20 cellular contexts compared by ENCODE assay signal in genomic region chr5:1028481-1029269, GRCh38. TPM values are rescaled to one million over a fixed set of nuclear protein-coding genes. Genes with fewer than 3 reads are reported as not detected.
DNase-seq lines count a peak whose midpoint lies in the region; ATAC-seq, FAIRE-seq and TF ChIP-seq lines count a peak whose summit lies in the region.
"Had no signal": no experiment of that assay in that cellular context is flagged by ENCODE, and none has a peak within 500 bp of the region (broad histone marks: within the 10 kb centered on the region; RNA-seq: fewer than 3 reads in every experiment).

No MANE protein-coding gene starts in this region.

- H3K27me3 Mint-ChIP-seq in activated T-helper 17 cell treated with anti-CD3 and anti-CD28 coated beads, Interleukin-2, amount 50 U/mL, for 72 hours: no peaks in the 10 kb centered on the region
- H3K27me3 Mint-ChIP-seq: CD4-positive, CD25-positive, alpha-beta regulatory T cell had no signal

- H3K4me2 ChIP-seq in K562 (ENCODE audit: insufficient read depth, low read length) (no peak overlapping the region), PC-3 (ENCODE audit: low read length) (no peak overlapping the region)
- H3K4me2 ChIP-seq: A549, PC-9 had no signal

- H3K9me3 ChIP-seq in heart left ventricle (no peaks in the 10 kb centered on the region), right atrium auricular region (no peaks in the 10 kb centered on the region), K562 (replicated peaks; ENCODE audit: control insufficient read depth, insufficient read depth, low read depth, low read length) (no peaks in the 10 kb centered on the region), lower lobe of right lung (no peaks in the 10 kb centered on the region), upper lobe of left lung (no peaks in the 10 kb centered on the region), PC-3 (ENCODE audit: low read length) (no peaks in the 10 kb centered on the region)
- H3K9me3 ChIP-seq: A549 had no signal

- H3K36me3 Mint-ChIP-seq in activated T-helper 17 cell treated with anti-CD3 and anti-CD28 coated beads, Interleukin-2, amount 50 U/mL, for 72 hours (ENCODE audit: low read depth): no peaks in the 10 kb centered on the region
- H3K36me3 Mint-ChIP-seq: CD4-positive, CD25-positive, alpha-beta regulatory T cell had no signal

- H4K20me1 ChIP-seq in K562 (replicated peaks; ENCODE audit: control insufficient read depth, insufficient read depth, low read length): peaks cover 15% of the 10 kb centered on the region
- H4K20me1 ChIP-seq in PC-3 (ENCODE audit: low read length): no peaks in the 10 kb centered on the region

- H3K4me3 ChIP-seq in heart left ventricle: no peak overlapping the region
- H3K4me3 ChIP-seq in right atrium auricular region: no peak overlapping the region
- H3K4me3 ChIP-seq in K562: no peak overlapping the region
- H3K4me3 ChIP-seq in lower lobe of right lung: no peak overlapping the region
- no peak overlapping the region for H3K4me3 ChIP-seq in upper lobe of left lung
- no peak overlapping the region for H3K4me3 ChIP-seq in PC-3 (ENCODE audit: low read length)
- H3K4me3 ChIP-seq: A549, PC-9 had no signal

- H3K9ac ChIP-seq in K562 (ENCODE audit: insufficient read depth in 1 of 2, low read depth in 2 of 2, low read length in 2 of 2) (no peak overlapping the region), PC-3 (ENCODE audit: low read length) (no peak overlapping the region)

- intact Hi-C loops in heart left ventricle (cut with DNase I): no loop called here
- intact Hi-C loops in K562 (cut with micrococcal nuclease): no loop called here
- intact Hi-C loops in lower lobe of right lung (cut with DNase I): no loop called here
- intact Hi-C loops in PC-3 (cut with micrococcal nuclease): no loop called here

- ATAC-seq in heart left ventricle (no peak), K562 (peak; percentile 35; the same call in 2 of the 3 replicates), lower lobe of right lung (peak; percentile 5 to 23), upper lobe of left lung (ENCODE audit: low FRiP score in 2 of 2) (peak; percentile 6 to 24), HG02885 (IDR thresholded peaks at IDR 0.05; ENCODE audit: poor library complexity, unreplicated experiment) (no peak), PC-3 (no peak)
- ATAC-seq in activated T-helper 17 cell treated with anti-CD3 and anti-CD28 coated beads, Interleukin-2, amount 50 U/mL, for 72 hours (replicated peaks): no peak
- ATAC-seq: A549 had no signal

- H3K4me1 ChIP-seq in heart left ventricle (no peaks in the 10 kb centered on the region), right atrium auricular region (no peaks in the 10 kb centered on the region), K562 (replicated peaks in 1 of 2; ENCODE audit: control insufficient read depth in 2 of 2, insufficient read depth in 2 of 2, low read length in 2 of 2) (peaks cover 0 to 9% of the 10 kb centered on the region in 2 experiments; a peak in 1 of 5 replicates), lower lobe of right lung (no peaks in the 10 kb centered on the region), upper lobe of left lung (no peaks in the 10 kb centered on the region), PC-3 (ENCODE audit: insufficient read depth, low read length) (no peaks in the 10 kb centered on the region)
- H3K4me1 ChIP-seq: A549 had no signal

- no peaks in the 10 kb centered on the region for H3K4me1 Mint-ChIP-seq in activated T-helper 17 cell treated with anti-CD3 and anti-CD28 coated beads, Interleukin-2, amount 50 U/mL, for 72 hours
- H3K4me1 Mint-ChIP-seq: CD4-positive, CD25-positive, alpha-beta regulatory T cell had no signal

- H3K9me2 ChIP-seq in PC-3 (replicated peaks; ENCODE audit: low read length): no peaks in the 10 kb centered on the region

- TF ChIP-seq POLR2A in heart left ventricle (IDR thresholded peaks at IDR 0.05) (no peak), K562 (conservative IDR thresholded peaks at IDR 0.05) (no peak), upper lobe of left lung (IDR thresholded peaks at IDR 0.05) (no peak)

- no peaks in the 10 kb centered on the region for H3F3A ChIP-seq in PC-3 (ENCODE audit: low read length, unreplicated experiment)

- H3K27me3 ChIP-seq in heart left ventricle (peaks cover 0 to 9% (median 0%) of the 10 kb centered on the region in 9 donors), right atrium auricular region (no peaks in the 10 kb centered on the region), K562 (ENCODE audit: control insufficient read depth in 2 of 2, insufficient read depth in 2 of 2, low read length in 2 of 2) (peaks cover 26 to 70% of the 10 kb centered on the region in 2 experiments; a peak in 4 of 5 replicates), lower lobe of right lung (ENCODE audit: low read depth) (peaks cover 14% of the 10 kb centered on the region), upper lobe of left lung (no peaks in the 10 kb centered on the region), PC-3 (ENCODE audit: low read length) (no peaks in the 10 kb centered on the region)

- TF ChIP-seq CTCF in heart left ventricle (IDR thresholded peaks at IDR 0.05): no peak
- no peak for TF ChIP-seq CTCF in right atrium auricular region (IDR thresholded peaks at IDR 0.05)
- TF ChIP-seq CTCF in K562 (IDR thresholded peaks at IDR 0.05 in 2 of 3, conservative IDR thresholded peaks at IDR 0.05 in 1 of 3; ENCODE audit: insufficient read depth in 2 of 3, low read depth in 1 of 3, low read length in 3 of 3): no peak
- TF ChIP-seq CTCF in lower lobe of right lung (IDR thresholded peaks at IDR 0.05): no peak
- TF ChIP-seq CTCF in upper lobe of left lung (IDR thresholded peaks at IDR 0.05): no peak
- no peak for TF ChIP-seq CTCF in PC-3 (conservative IDR thresholded peaks at IDR 0.05; ENCODE audit: low read depth, low read length)

- H3K27ac Mint-ChIP-seq in activated T-helper 17 cell treated with anti-CD3 and anti-CD28 coated beads, Interleukin-2, amount 50 U/mL, for 72 hours: no peak overlapping the region
- H3K27ac Mint-ChIP-seq: CD4-positive, CD25-positive, alpha-beta regulatory T cell had no signal

- WGBS in heart left ventricle, 4 donors: 82 to 87% (median 83%) methylated on average over 25 to 26 of the region's 26 CpGs
- 13% methylated on average over 22 of the region's 26 CpGs for WGBS in K562 (ENCODE audit: insufficient coverage, low coverage, missing lambda C conversion rate)
- 78 to 79% methylated on average over 21 to 25 of the region's 26 CpGs for whole genome bisulfite sequencing in upper lobe of left lung, 2 donors

- H3K9me1 ChIP-seq in K562 (ENCODE audit: control insufficient read depth, insufficient read depth, low read length): no peaks in the 10 kb centered on the region

- no peak overlapping the region for H2AFZ ChIP-seq in K562 (ENCODE audit: low read depth, low read length)
- no peak overlapping the region for H2AFZ ChIP-seq in PC-3 (ENCODE audit: low read length)
- H2AFZ ChIP-seq: PC-9 had no signal

- H3K36me3 ChIP-seq in heart left ventricle (no peaks in the 10 kb centered on the region), right atrium auricular region (no peaks in the 10 kb centered on the region), K562 (ENCODE audit: control insufficient read depth, insufficient read depth, low read length) (no peaks in the 10 kb centered on the region), lower lobe of right lung (no peaks in the 10 kb centered on the region), upper lobe of left lung (no peaks in the 10 kb centered on the region), PC-3 (ENCODE audit: low read depth, low read length) (no peaks in the 10 kb centered on the region)

- DNase-seq in heart left ventricle (peak in 3 of 5 donors; percentile 13 to 49 (median 14)), right atrium auricular region (ENCODE audit: low spot score) (no peak), K562 (ENCODE audit: extremely low read depth in 1 of 4, low spot score in 3 of 4) (no peak), lower lobe of right lung (peak; percentile 50), upper lobe of left lung (peak in 1 of 2 donors; percentile 62), PC-3 (no peak)
- DNase-seq: CD4-positive, CD25-positive, alpha-beta regulatory T cell; DMS79 treated with DMSO at 0.1 percent for 48 hours; H9; KG1; NCI-H1105; NCI-H1694 treated with DMSO at 0.1 percent for 48 hours; NCI-H446 treated with DMSO at 0.1 percent for 48 hours; NCI-H748 treated with DMSO at 0.1 percent for 48 hours had no signal

- TF ChIP-seq RAD21 in K562 (CRISPR knock-in tag; conservative IDR thresholded peaks at IDR 0.05 in 1 of 2, IDR thresholded peaks at IDR 0.05 in 1 of 2): no peak

- H3K27ac ChIP-seq in heart left ventricle (no peak overlapping the region), right atrium auricular region (no peak overlapping the region), K562 (ENCODE audit: extremely low read depth, low read depth, low read length) (no peak overlapping the region), lower lobe of right lung (no peak overlapping the region), upper lobe of left lung (no peak overlapping the region), PC-3 (ENCODE audit: low read length) (no peak overlapping the region)
- H3K27ac ChIP-seq: A549, PC-9 had no signal

- TF ChIP-seq EP300 in K562 (IDR thresholded peaks at IDR 0.05; ENCODE audit: low read length) (no peak), upper lobe of left lung (IDR thresholded peaks at IDR 0.05) (no peak)

- no peak overlapping the region for H3K4me3 Mint-ChIP-seq in activated T-helper 17 cell treated with anti-CD3 and anti-CD28 coated beads, Interleukin-2, amount 50 U/mL, for 72 hours
- H3K4me3 Mint-ChIP-seq: CD4-positive, CD25-positive, alpha-beta regulatory T cell; H9 had no signal

- no peaks in the 10 kb centered on the region for H3K79me2 ChIP-seq in K562 (ENCODE audit: control insufficient read depth, insufficient read depth, low read length)
- H3K79me2 ChIP-seq in PC-3 (ENCODE audit: low read length): no peaks in the 10 kb centered on the region

- no peaks in the 10 kb centered on the region for H3K9me3 Mint-ChIP-seq in activated T-helper 17 cell treated with anti-CD3 and anti-CD28 coated beads, Interleukin-2, amount 50 U/mL, for 72 hours
- H3K9me3 Mint-ChIP-seq: CD4-positive, CD25-positive, alpha-beta regulatory T cell; H9 had no signal

- BruUV-seq in K562 (replicated peaks; lab: Mats Ljungman, UMichigan) (no TSS peak), PC-3 (replicated peaks; lab: Mats Ljungman, UMichigan) (no TSS peak)

- in situ Hi-C loops in K562 (cut with MboI): loop anchor here (10.0 kb wide), 1 partner anchor 116 kb away; no protein-coding TSS in a partner anchor

- POLR2A ChIA-PET in K562 (lab: Yijun Ruan, JAX) (interaction anchor here (0.6 to 1.1 kb wide), 4 partner anchors 16 to 696 kb away, joined by 3 to 4 read pairs (median 4); no protein-coding TSS in a partner anchor), PC-3 (lab: Charles Lee; ENCODE audit: unreplicated experiment) (no interaction called here)

- FAIRE-seq in K562 (lab: Jason Lieb, UNC): no peak
- FAIRE-seq: A549, G401.6, GM12891 had no signal

- CTCF ChIA-PET in K562 (lab: Yijun Ruan, JAX; ENCODE audit: low intra/inter-chr PET ratio) (no interaction called here), PC-3 (lab: Charles Lee) (no interaction called here)

RNA-seq across cellular contexts. Expression of gene NKD2, which starts 20.1 kb away (rescaled TPM):
- 1 to 10 TPM in 6 of 9 donors, under 1 TPM in 3; 0.56 to 3.9 (median 1.6) TPM for total RNA-seq in heart left ventricle
- polyA plus RNA-seq in heart left ventricle: 1 to 10 TPM; 2.6 to 6.6 TPM
- total RNA-seq in right atrium auricular region: 1 to 10 TPM; 2.4 to 2.8 TPM
- total RNA-seq in K562 (2011; cell fraction: chromatin; rRNA removed; ENCODE audit: low replicate concordance): 0.55 and 2.0 TPM in 2 replicates
- 0.67 and 1.7 TPM in 2 replicates for total RNA-seq in K562 (2011; cell fraction: nucleolus; rRNA removed)
- total RNA-seq in K562 (2011; cell fraction: nucleoplasm; rRNA removed): 0.37 TPM in 1 of 2 replicates, not detected in the other
- total RNA-seq in K562 (2014; rRNA removed): 0.12 and 0.64 TPM in 2 replicates
- not detected in 2 replicates for total RNA-seq in K562 (2014; rRNA removed; fragmentation: Illumina TruSeq; extraction: Trizol)
- not detected in 2 replicates for total RNA-seq in K562 (2015; rRNA removed; fragmentation: Illumina TruSeq; extraction: Trizol)
- 0.35 and 0.38 TPM in 2 replicates for total RNA-seq in K562 (2021)
- polyA plus RNA-seq in K562 (2011; rRNA removed): 0.20 and 0.65 TPM in 2 replicates
- polyA plus RNA-seq in K562 (2011; cell fraction: cytosol; rRNA removed): 0.29 TPM in 1 of 2 replicates, not detected in the other
- 3.0 and 5.0 TPM in 2 replicates for polyA plus RNA-seq in K562 (2011; cell fraction: nucleus; rRNA removed)
- polyA plus RNA-seq in K562 (2012): 0.16 and 0.98 TPM in 2 replicates
- polyA plus RNA-seq in K562 (2014; fragmentation: Illumina TruSeq; extraction: Trizol): not detected in 2 replicates
- not detected for polyA plus RNA-seq in K562 (2014; fragmentation: Nextera tagmentation; extraction: Ambion mirVana)
- polyA plus RNA-seq in K562 (2014; rRNA removed): 0.09 TPM in 1 of 2 replicates, not detected in the other
- polyA minus RNA-seq in K562 (2011; rRNA and poly(A)+ RNA removed): not detected in 2 replicates
- 1.3 TPM in 1 of 2 replicates, not detected in the other for polyA minus RNA-seq in K562 (2011; cell fraction: cytosol; rRNA and poly(A)+ RNA removed)
- polyA minus RNA-seq in K562 (2011; cell fraction: nucleus; rRNA and poly(A)+ RNA removed): 1.00 and 1.3 TPM in 2 replicates
- 24.1 TPM for total RNA-seq in lower lobe of right lung
- 100 to 1,000 TPM in 1 of 6 donors, 10 to 100 TPM in 4, 1 to 10 TPM in 1; 8.9 to 126 (median 50.6) TPM for total RNA-seq in upper lobe of left lung
- total RNA-seq in PC-3 (2014; rRNA removed): 1.6 and 6.7 TPM in 2 replicates
- 1 to 10 TPM in 1 of 2 donors, under 1 TPM in 1; 0.37 to 1.2 TPM for total RNA-seq in activated T-helper 17 cell treated with anti-CD3 and anti-CD28 coated beads, Interleukin-2, amount 50 U/mL, for 72 hours
- total RNA-seq: CD4-positive, CD25-positive, alpha-beta regulatory T cell had no signal
- polyA plus RNA-seq: CD4-positive, CD25-positive, alpha-beta regulatory T cell had no signal

Comparison
In these comparisons a context has a peak if more than half of its experiments do, and no peak if none do; other contexts are left out.
1. DNase-seq: peak in heart left ventricle (3 of 5) and lower lobe of right lung (single experiment); none in right atrium auricular region (single experiment), K562 (0 of 4) and PC-3 (single experiment).
2. ATAC-seq: peak in K562 (single experiment), lower lobe of right lung (2 of 2) and upper lobe of left lung (2 of 2); none in heart left ventricle (0 of 4), HG02885 (single experiment), PC-3 (single experiment) and activated T-helper 17 cell treated with anti-CD3 and anti-CD28 coated beads, Interleukin-2, amount 50 U/mL, for 72 hours (single experiment).